In the genomic region with DNA sequence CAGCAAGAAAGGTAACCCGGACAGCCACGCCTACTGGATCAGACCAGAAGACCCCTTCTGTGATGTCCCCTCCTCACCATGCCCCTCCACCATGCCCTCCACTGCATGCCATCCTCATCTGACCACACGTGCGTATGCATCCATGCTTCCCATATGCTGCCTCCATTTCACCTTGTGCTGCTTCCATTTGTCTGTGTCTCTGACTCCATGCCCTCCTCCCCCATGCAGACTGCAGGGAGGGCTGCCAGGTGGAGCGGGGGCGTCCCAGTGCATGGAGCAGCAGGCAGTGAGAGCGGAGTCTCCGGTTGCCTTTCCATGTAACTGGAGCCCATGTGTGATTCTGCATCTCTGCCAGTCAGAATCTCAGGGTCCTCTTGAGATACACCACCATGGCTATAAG, we compare ENCODE assay signal across 23 cellular contexts. TPM values are rescaled to one million over a fixed set of nuclear protein-coding genes. Genes with fewer than 3 reads are reported as not detected.
DNase-seq lines count a peak whose midpoint lies in the region; ATAC-seq and TF ChIP-seq lines count a peak whose summit lies in the region.
"Had no signal": no experiment of that assay in that cellular context is flagged by ENCODE, and none has a peak within 500 bp of the region (broad histone marks: within the 10 kb centered on the region; RNA-seq: fewer than 3 reads in every experiment).

No MANE protein-coding gene starts in this region.

- H3K4me1 ChIP-seq in OCI-LY1 (ENCODE audit: insufficient read depth, low read length, severe bottlenecking) (peaks cover 59% of the 10 kb centered on the region), tibial artery (peaks cover 0 to 16% (median 4%) of the 10 kb centered on the region in 4 donors), esophagus muscularis mucosa (peaks cover 19 to 24% (median 21%) of the 10 kb centered on the region in 4 donors)
- H3K4me1 ChIP-seq: neural progenitor cell had no signal

- peak; percentile 18 for DNase-seq in activated naive CD4-positive, alpha-beta T cell treated with anti-CD3 and anti-CD28 coated beads, Interleukin-2, amount 10 ng/mL, durations not matched to agents 7 days and 5 days
- no peak for DNase-seq in activated naive CD4-positive, alpha-beta T cell treated with Interleukin-2 at 50 U/mL for 16 hours
- DNase-seq in mesenteric fat pad (ENCODE audit: low spot score) (peak; percentile 69), tibial artery (peak; percentile 12 to 32), esophagus muscularis mucosa (ENCODE audit: extremely low spot score) (no peak), RWPE1 (ENCODE audit: low spot score) (no peak)
- DNase-seq: activated CD4-positive, alpha-beta T cell treated with anti-CD3 and anti-CD28 coated beads for 36 hours; aorta; cerebellar nuclear complex; DMS79 treated with DMSO at 0.1 percent for 48 hours; erythroblast; gastrocnemius medialis; kidney glomerular epithelial cell; NCI-H748 treated with DMSO at 0.1 percent for 48 hours; OCI-M1; Right ventricle myocardium superior; stimulated activated CD4-positive, alpha-beta T cell treated with anti-CD3 and anti-CD28 coated beads, Interleukin-4, amount 100 ng/mL, for 1 hour; T-helper 1 cell had no signal

- no peaks in the 10 kb centered on the region for H3K27me3 Mint-ChIP-seq in activated naive CD4-positive, alpha-beta T cell treated with anti-CD3 and anti-CD28 coated beads, Interleukin-2, amount 10 ng/mL, durations not matched to agents 7 days and 5 days
- H3K27me3 Mint-ChIP-seq: activated CD4-positive, alpha-beta T cell treated with anti-CD3 and anti-CD28 coated beads for 36 hours had no signal

- WGBS in esophagus muscularis mucosa = 96% methylated on average over 8 of the region's 8 CpGs

- POLR2A ChIA-PET in RWPE1 (lab: Yijun Ruan, JAX; ENCODE audit: low non-redundant PET) = no interaction called here

- no peaks in the 10 kb centered on the region for H3K9me2 ChIP-seq in OCI-LY1 (ENCODE audit: low read depth, low read length)

- no peaks in the 10 kb centered on the region for H4K20me1 ChIP-seq in OCI-LY1 (ENCODE audit: insufficient read depth, low read length)

- no peak for TF ChIP-seq POLR2A in esophagus muscularis mucosa (IDR thresholded peaks at IDR 0.05; ENCODE audit: low read depth)

- H3F3A ChIP-seq in OCI-LY1 (ENCODE audit: insufficient read depth, low read length) = no peaks in the 10 kb centered on the region

- H3K36me3 ChIP-seq in OCI-LY1 (ENCODE audit: insufficient read depth, low read length) (peaks cover 8% of the 10 kb centered on the region), tibial artery (peaks cover 40 to 70% (median 47%) of the 10 kb centered on the region in 3 donors), esophagus muscularis mucosa (peaks cover 36 to 80% (median 59%) of the 10 kb centered on the region in 4 donors)
- H3K36me3 ChIP-seq: neural progenitor cell had no signal

- peaks cover 73% of the 10 kb centered on the region for H3K36me3 Mint-ChIP-seq in activated naive CD4-positive, alpha-beta T cell treated with anti-CD3 and anti-CD28 coated beads, Interleukin-2, amount 10 ng/mL, durations not matched to agents 7 days and 5 days

- TF ChIP-seq EP300 in esophagus muscularis mucosa (IDR thresholded peaks at IDR 0.05) = no peak

- intact Hi-C loops in tibial artery (cut with DNase I; ENCODE audit: low total_unique reads) = no loop called here
- intact Hi-C loops in esophagus muscularis mucosa (cut with DNase I) = no loop called here

- H3K4me3 Mint-ChIP-seq in activated naive CD4-positive, alpha-beta T cell treated with anti-CD3 and anti-CD28 coated beads, Interleukin-2, amount 10 ng/mL, durations not matched to agents 7 days and 5 days = no peak overlapping the region
- H3K4me3 Mint-ChIP-seq: activated CD4-positive, alpha-beta T cell treated with anti-CD3 and anti-CD28 coated beads for 36 hours; neural progenitor cell had no signal

- H2AFZ ChIP-seq in OCI-LY1 (ENCODE audit: low read length) = no peak overlapping the region
- H2AFZ ChIP-seq: neural progenitor cell had no signal

- no peaks in the 10 kb centered on the region for H3K79me2 ChIP-seq in OCI-LY1 (ENCODE audit: insufficient read depth, low read length)

- no peak overlapping the region for H3K27ac Mint-ChIP-seq in activated naive CD4-positive, alpha-beta T cell treated with anti-CD3 and anti-CD28 coated beads, Interleukin-2, amount 10 ng/mL, durations not matched to agents 7 days and 5 days
- H3K27ac Mint-ChIP-seq: neural progenitor cell had no signal

- H3K4me3 ChIP-seq in OCI-LY1 (ENCODE audit: low read depth, low read length, poor library complexity, severe bottlenecking) (no peak overlapping the region), tibial artery (no peak overlapping the region), esophagus muscularis mucosa (no peak overlapping the region)
- H3K4me3 ChIP-seq: gastrocnemius medialis, neural progenitor cell, smooth muscle cell, vagina had no signal

- TF ChIP-seq CTCF in OCI-LY1 (IDR thresholded peaks at IDR 0.05; ENCODE audit: low read length) (no peak), tibial artery (IDR thresholded peaks at IDR 0.05) (no peak), esophagus muscularis mucosa (IDR thresholded peaks at IDR 0.05) (no peak), RWPE1 (conservative IDR thresholded peaks at IDR 0.05; ENCODE audit: low read depth) (no peak)

- no peak overlapping the region for H3K4me2 ChIP-seq in OCI-LY1 (ENCODE audit: low read length)
- H3K4me2 ChIP-seq: neural progenitor cell, smooth muscle cell had no signal

- H3K9me3 ChIP-seq in OCI-LY1 (ENCODE audit: low read length) (no peaks in the 10 kb centered on the region), tibial artery (no peaks in the 10 kb centered on the region), esophagus muscularis mucosa (no peaks in the 10 kb centered on the region)
- H3K9me3 ChIP-seq: gastrocnemius medialis, vagina had no signal

- no peak for ATAC-seq in HG03520 (IDR thresholded peaks at IDR 0.05; ENCODE audit: unreplicated experiment)
- ATAC-seq: activated CD4-positive, alpha-beta T cell treated with anti-CD3 and anti-CD28 coated beads for 36 hours; gastrocnemius medialis had no signal

- peaks cover 76% of the 10 kb centered on the region for H3K4me1 Mint-ChIP-seq in activated naive CD4-positive, alpha-beta T cell treated with anti-CD3 and anti-CD28 coated beads, Interleukin-2, amount 10 ng/mL, durations not matched to agents 7 days and 5 days
- H3K4me1 Mint-ChIP-seq: neural progenitor cell had no signal

- CTCF ChIA-PET in activated naive CD4-positive, alpha-beta T cell treated with anti-CD3 and anti-CD28 coated beads, Interleukin-2, amount 10 ng/mL, durations not matched to agents 7 days and 5 days (lab: Charles Lee) = interaction anchor here (1.5 kb wide), 2 partner anchors 13 to 23 kb away, joined by 4 to 5 read pairs; no protein-coding TSS in a partner anchor
- CTCF ChIA-PET in RWPE1 (lab: Yijun Ruan, JAX) = interaction anchor here (1.1 kb wide), 1 partner anchor 13 kb away, joined by 4 read pairs; no protein-coding TSS in a partner anchor

- H3K9ac ChIP-seq in OCI-LY1 (ENCODE audit: low read length) = peak overlapping the region; percentile 57; the same call in 1 of the 2 replicates
- H3K9ac ChIP-seq: neural progenitor cell had no signal

- H3K27me3 ChIP-seq in OCI-LY1 (ENCODE audit: insufficient read depth, low read length) (no peaks in the 10 kb centered on the region), tibial artery (no peaks in the 10 kb centered on the region), esophagus muscularis mucosa (no peaks in the 10 kb centered on the region)
- H3K27me3 ChIP-seq: gastrocnemius medialis, neural progenitor cell, vagina had no signal

- H3K27ac ChIP-seq in OCI-LY1 (ENCODE audit: low read depth, low read length, poor library complexity, severe bottlenecking) (peak overlapping the region; percentile 91), tibial artery (no peak overlapping the region), esophagus muscularis mucosa (replicated peaks in 1 of 4) (no peak overlapping the region), RWPE1 (no peak overlapping the region)
- H3K27ac ChIP-seq: gastrocnemius medialis, neural progenitor cell, vagina had no signal

- H3K9me3 Mint-ChIP-seq in activated naive CD4-positive, alpha-beta T cell treated with anti-CD3 and anti-CD28 coated beads, Interleukin-2, amount 10 ng/mL, durations not matched to agents 7 days and 5 days = no peaks in the 10 kb centered on the region
- H3K9me3 Mint-ChIP-seq: neural progenitor cell had no signal

RNA-seq across cellular contexts. Expression of a gene that starts 52.6 kb away (rescaled TPM):
- total RNA-seq in mesenteric fat pad (18.0 TPM), esophagus muscularis mucosa (10 to 100 TPM; 28.3 to 48.2 (median 31.7) TPM)

RNA-seq across cellular contexts. Expression of a gene that starts 52.7 kb away (rescaled TPM):
- 46.6 TPM for total RNA-seq in mesenteric fat pad
- 10 to 100 TPM; 34.0 to 51.4 (median 40.7) TPM for total RNA-seq in esophagus muscularis mucosa

Comparison
In these comparisons a context has a peak if more than half of its experiments do, and no peak if none do; other contexts are left out.
1. DNase-seq: peak in activated naive CD4-positive, alpha-beta T cell treated with anti-CD3 and anti-CD28 coated beads, Interleukin-2, amount 10 ng/mL, durations not matched to agents 7 days and 5 days (single experiment), mesenteric fat pad (single experiment) and tibial artery (2 of 2); none in activated naive CD4-positive, alpha-beta T cell treated with Interleukin-2 at 50 U/mL for 16 hours (single experiment), esophagus muscularis mucosa (single experiment) and RWPE1 (single experiment).